Comparison of ENCODE assay signal across 10 cellular contexts in genomic region chr9:84266087-84266561, GRCh38.
DNase-seq lines count a peak whose midpoint lies in the region; ATAC-seq and TF ChIP-seq lines count a peak whose summit lies in the region.
"Had no signal": no experiment of that assay in that cellular context is flagged by ENCODE, and none has a peak within 500 bp of the region (broad histone marks: within the 10 kb centered on the region; RNA-seq: fewer than 3 reads in every experiment).

No MANE protein-coding gene starts in this region.

- no peaks in the 10 kb centered on the region for H3K36me3 Mint-ChIP-seq in activated T-helper 17 cell treated with anti-CD3 and anti-CD28 coated beads, Interleukin-2, amount 50 U/mL, for 72 hours (ENCODE audit: low read depth)
- H3K36me3 Mint-ChIP-seq in activated T-cell treated with anti-CD3 and anti-CD28 coated beads, Interleukin-2, amount 50 U/mL, for 4 hours (ENCODE audit: insufficient read depth), result no peaks in the 10 kb centered on the region

- H3K36me3 ChIP-seq in mucosa of stomach (ENCODE audit: control insufficient read depth, insufficient read depth, low read length), result no peaks in the 10 kb centered on the region
- H3K36me3 ChIP-seq in thyroid gland, result no peaks in the 10 kb centered on the region

- H3K27me3 Mint-ChIP-seq in activated T-helper 17 cell treated with anti-CD3 and anti-CD28 coated beads, Interleukin-2, amount 50 U/mL, for 72 hours, result peaks cover 15% of the 10 kb centered on the region
- peaks cover 15% of the 10 kb centered on the region for H3K27me3 Mint-ChIP-seq in activated T-cell treated with anti-CD3 and anti-CD28 coated beads, Interleukin-2, amount 50 U/mL, for 4 hours (ENCODE audit: low read depth)

- WGBS in thyroid gland, 2 donors, result 55 to 60% methylated on average over 5 of the region's 5 CpGs

- peak overlapping the region; percentile 53 for H3K4me3 Mint-ChIP-seq in activated T-helper 17 cell treated with anti-CD3 and anti-CD28 coated beads, Interleukin-2, amount 50 U/mL, for 72 hours
- no peak overlapping the region for H3K4me3 Mint-ChIP-seq in activated T-cell treated with anti-CD3 and anti-CD28 coated beads, Interleukin-2, amount 50 U/mL, for 4 hours

- no peaks in the 10 kb centered on the region for H3K27me3 ChIP-seq in mucosa of stomach (ENCODE audit: control insufficient read depth, insufficient read depth, low read length)
- H3K27me3 ChIP-seq in thyroid gland, result no peaks in the 10 kb centered on the region

- H3K4me3 ChIP-seq in mucosa of stomach (ENCODE audit: low read length), result no peak overlapping the region
- no peak overlapping the region for H3K4me3 ChIP-seq in thyroid gland (replicated peaks in 1 of 3)
- H3K4me3 ChIP-seq: PC-9, skin epidermis had no signal

- DNase-seq in NCI-H526 (lab: John Stamatoyannopoulos, UW), result peak; percentile 16 to 18
- DNase-seq in NCI-H526 treated with DMSO at 0.1 percent for 48 hours (lab: John Stamatoyannopoulos, UW), result no peak
- peak; percentile 72 for DNase-seq in HT-29 (ENCODE audit: low spot score)
- DNase-seq in thyroid gland, result no peak
- DNase-seq in pons (ENCODE audit: low spot score), result no peak
- no peak for DNase-seq in activated T-cell treated with anti-CD3 and anti-CD28 coated beads, Interleukin-2, amount 50 U/mL, for 4 hours

- TF ChIP-seq POLR2A in thyroid gland (IDR thresholded peaks at IDR 0.05), result no peak

- no peak for TF ChIP-seq CTCF in thyroid gland (IDR thresholded peaks at IDR 0.05)

- peak; percentile 79 for ATAC-seq in activated T-helper 17 cell treated with anti-CD3 and anti-CD28 coated beads, Interleukin-2, amount 50 U/mL, for 72 hours (replicated peaks)
- no peak for ATAC-seq in activated T-cell treated with anti-CD3 and anti-CD28 coated beads, Interleukin-2, amount 50 U/mL, for 4 hours

- H3K4me1 Mint-ChIP-seq in activated T-helper 17 cell treated with anti-CD3 and anti-CD28 coated beads, Interleukin-2, amount 50 U/mL, for 72 hours, result peaks cover 7% of the 10 kb centered on the region
- peaks cover 7% of the 10 kb centered on the region for H3K4me1 Mint-ChIP-seq in activated T-cell treated with anti-CD3 and anti-CD28 coated beads, Interleukin-2, amount 50 U/mL, for 4 hours (ENCODE audit: low read depth)

- H3K4me1 ChIP-seq in mucosa of stomach (ENCODE audit: control insufficient read depth, insufficient read depth, low read length) (peaks cover under 1% of the 10 kb centered on the region), thyroid gland (peaks cover 8 to 12% of the 10 kb centered on the region in 2 donors)

- peak overlapping the region; percentile 1 for H3K9ac ChIP-seq in mucosa of stomach (ENCODE audit: low read length)

- intact Hi-C loops in thyroid gland (cut with DNase I), result no loop called here

- no peaks in the 10 kb centered on the region for H3K9me3 Mint-ChIP-seq in activated T-helper 17 cell treated with anti-CD3 and anti-CD28 coated beads, Interleukin-2, amount 50 U/mL, for 72 hours
- no peaks in the 10 kb centered on the region for H3K9me3 Mint-ChIP-seq in activated T-cell treated with anti-CD3 and anti-CD28 coated beads, Interleukin-2, amount 50 U/mL, for 4 hours

- no peak overlapping the region for H3K27ac ChIP-seq in thyroid gland
- H3K27ac ChIP-seq: PC-9, skin epidermis had no signal

- H3K27ac Mint-ChIP-seq in activated T-helper 17 cell treated with anti-CD3 and anti-CD28 coated beads, Interleukin-2, amount 50 U/mL, for 72 hours, result peak overlapping the region; percentile 87

- H3K9me3 ChIP-seq in mucosa of stomach (ENCODE audit: control insufficient read depth, low read length) (no peaks in the 10 kb centered on the region), thyroid gland (no peaks in the 10 kb centered on the region)

Comparison
In these comparisons a context has a peak if more than half of its experiments do, and no peak if none do; other contexts are left out.
1. DNase-seq: peak in NCI-H526 (2 of 2) and HT-29 (single experiment); none in NCI-H526 treated with DMSO at 0.1 percent for 48 hours (single experiment), thyroid gland (0 of 2), pons (single experiment) and activated T-cell treated with anti-CD3 and anti-CD28 coated beads, Interleukin-2, amount 50 U/mL, for 4 hours (single experiment).